Comparison of ENCODE assay signal across 1 cellular context in the genomic region with DNA sequence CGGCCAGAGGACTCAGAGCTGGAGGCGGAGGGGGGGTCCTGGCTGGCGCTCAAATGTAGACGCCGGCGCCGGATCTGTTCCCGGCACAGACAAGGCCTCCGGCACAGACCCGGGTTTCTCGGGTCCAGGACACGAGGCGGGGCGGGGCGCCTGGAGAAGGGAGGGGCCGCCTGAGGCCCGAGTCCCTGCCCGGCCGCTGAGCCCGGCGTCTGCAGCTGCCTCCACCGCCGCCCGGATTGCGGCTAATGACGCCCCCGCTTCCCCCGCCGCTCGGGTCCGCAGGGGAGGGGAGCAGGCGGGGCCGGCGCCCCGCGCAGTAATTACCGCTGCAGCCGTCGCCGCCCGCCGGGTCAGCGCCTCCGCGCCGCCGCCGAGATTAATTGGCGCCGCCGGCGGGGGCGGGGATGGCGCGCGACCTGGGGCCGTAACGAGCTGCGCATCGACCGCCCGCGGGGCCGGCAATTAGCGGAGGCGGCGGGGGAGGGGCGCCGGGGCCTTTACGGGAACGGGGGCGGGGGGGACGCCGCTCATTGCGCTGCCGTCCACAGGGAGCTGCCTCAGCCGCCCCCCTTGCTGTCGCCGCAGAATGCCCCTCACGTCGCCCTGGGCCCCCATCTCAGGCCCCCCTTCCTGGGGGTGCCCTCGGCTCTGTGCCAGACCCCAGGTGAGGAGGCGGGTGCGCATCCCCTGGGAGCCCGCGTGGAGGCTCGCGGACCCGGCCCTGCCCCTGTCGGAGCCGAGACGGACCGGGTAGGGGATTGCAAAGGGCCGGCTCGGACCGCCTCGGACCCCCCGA.
TF ChIP-seq lines count a peak whose summit lies in the region.

No MANE protein-coding gene starts in this region.

TF ChIP-seq in endothelial cell of umbilical vein, 7 proteins besides CTCF, POLR2A, EP300 and RAD21:
- peak; percentile 12 for TF ChIP-seq EZH2 (IDR thresholded peaks at IDR 0.05; ENCODE audit: borderline replicate concordance, low read depth, low read length, severe bottlenecking)
- no peak for TF ChIP-seq POLR2AphosphoS5 (IDR thresholded peaks at IDR 0.05; ENCODE audit: insufficient read depth, low read depth, low read length)
- TF ChIP-seq JUN (IDR thresholded peaks at IDR 0.05; ENCODE audit: borderline replicate concordance, insufficient read depth, insufficient read length, low read depth): no peak
- no peak for TF ChIP-seq MYC (IDR thresholded peaks at IDR 0.05; ENCODE audit: low read depth, low read length)
- no peak for TF ChIP-seq FOS (IDR thresholded peaks at IDR 0.05; ENCODE audit: borderline replicate concordance, insufficient read depth, low read length)
- TF ChIP-seq, protein P1, sequence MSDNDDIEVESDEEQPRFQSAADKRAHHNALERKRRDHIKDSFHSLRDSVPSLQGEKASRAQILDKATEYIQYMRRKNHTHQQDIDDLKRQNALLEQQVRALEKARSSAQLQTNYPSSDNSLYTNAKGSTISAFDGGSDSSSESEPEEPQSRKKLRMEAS (IDR thresholded peaks at IDR 0.05; ENCODE audit: insufficient read depth, insufficient read length): no peak
- no peak for TF ChIP-seq GATA2 (IDR thresholded peaks at IDR 0.05; ENCODE audit: insufficient read depth, insufficient read length, low read depth, low read length)
